ENCODE assay signal across 1 cellular context in the genomic region with DNA sequence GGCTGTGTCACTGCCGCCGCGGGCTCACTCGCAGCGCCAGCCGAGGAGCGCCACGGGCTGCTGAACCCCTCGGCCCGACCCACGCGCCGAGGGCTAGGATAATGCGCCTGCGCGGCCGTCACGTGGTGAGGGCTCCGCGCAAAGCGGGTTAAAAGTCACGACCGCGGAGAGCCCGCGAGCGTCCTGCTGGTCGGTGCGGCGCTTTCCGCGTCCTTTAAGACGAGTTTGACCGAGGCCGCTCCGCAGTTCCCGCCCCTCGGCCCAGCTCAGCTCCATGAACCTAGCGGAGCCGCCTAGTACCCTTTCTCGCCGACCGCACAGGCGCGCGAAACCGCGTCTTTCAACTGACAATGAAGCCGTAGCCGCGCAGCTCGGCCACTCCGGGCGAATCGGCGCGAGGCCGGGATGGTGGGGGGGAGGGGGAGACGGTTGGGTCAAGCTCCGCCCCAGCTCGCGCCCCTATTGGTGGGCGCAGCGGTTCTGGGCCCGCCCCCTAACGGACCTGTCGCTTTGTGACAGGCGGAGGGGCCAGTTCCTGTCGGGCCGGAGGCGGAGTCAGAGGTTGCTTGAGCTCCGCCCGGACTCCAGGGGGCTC.
TF ChIP-seq lines count a peak whose summit lies in the region.

No MANE protein-coding gene starts in this region.

TF ChIP-seq in HepG2, 621 proteins besides CTCF, POLR2A, EP300 and RAD21 (continued from another document and continues in another):
- peak; percentile 72; the same call in 1 of the 2 replicates for TF ChIP-seq ZNF329 (CRISPR knock-in tag; IDR thresholded peaks at IDR 0.05; ENCODE audit: low read depth)
- no peak for TF ChIP-seq FOSL1 (CRISPR knock-in tag; IDR thresholded peaks at IDR 0.05; ENCODE audit: borderline replicate concordance)
- no peak for TF ChIP-seq TAF15 (IDR thresholded peaks at IDR 0.05; ENCODE audit: low read depth, low read length, poor library complexity, severe bottlenecking)
- no peak for TF ChIP-seq MAF1 (CRISPR knock-in tag; IDR thresholded peaks at IDR 0.05; ENCODE audit: borderline replicate concordance)
- TF ChIP-seq RFXAP (CRISPR knock-in tag; IDR thresholded peaks at IDR 0.05; ENCODE audit: borderline replicate concordance), result peak; percentile 49; the same call in 1 of the 2 replicates
- no peak for TF ChIP-seq RBAK (CRISPR knock-in tag; IDR thresholded peaks at IDR 0.05)
- TF ChIP-seq, protein P1, sequence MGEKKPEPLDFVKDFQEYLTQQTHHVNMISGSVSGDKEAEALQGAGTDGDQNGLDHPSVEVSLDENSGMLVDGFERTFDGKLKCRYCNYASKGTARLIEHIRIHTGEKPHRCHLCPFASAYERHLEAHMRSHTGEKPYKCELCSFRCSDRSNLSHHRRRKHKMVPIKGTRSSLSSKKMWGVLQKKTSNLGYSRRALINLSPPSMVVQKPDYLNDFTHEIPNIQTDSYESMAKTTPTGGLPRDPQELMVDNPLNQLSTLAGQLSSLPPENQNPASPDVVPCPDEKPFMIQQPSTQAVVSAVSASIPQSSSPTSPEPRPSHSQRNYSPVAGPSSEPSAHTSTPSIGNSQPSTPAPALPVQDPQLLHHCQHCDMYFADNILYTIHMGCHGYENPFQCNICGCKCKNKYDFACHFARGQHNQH (CRISPR knock-in tag; IDR thresholded peaks at IDR 0.05), result peak; percentile 70; the same call in 1 of the 2 replicates
- no peak for TF ChIP-seq RFX1 (IDR thresholded peaks at IDR 0.05)
- peak; percentile 87 for TF ChIP-seq YEATS4 (CRISPR knock-in tag; IDR thresholded peaks at IDR 0.05; ENCODE audit: borderline replicate concordance)
- no peak for TF ChIP-seq ATF7 (IDR thresholded peaks at IDR 0.05)
- TF ChIP-seq ATF7 (CRISPR knock-in tag; IDR thresholded peaks at IDR 0.05), result no peak
- TF ChIP-seq ZNF292 (CRISPR knock-in tag; IDR thresholded peaks at IDR 0.05; ENCODE audit: borderline replicate concordance, low read depth), result peak; percentile 78; the same call in 1 of the 2 replicates
- TF ChIP-seq AGO1 (IDR thresholded peaks at IDR 0.05; ENCODE audit: low read depth, low read length, poor library complexity, severe bottlenecking), result peak; percentile 84
- peak; percentile 59; the same call in 1 of the 2 replicates for TF ChIP-seq ZNF276 (CRISPR knock-in tag; IDR thresholded peaks at IDR 0.05; ENCODE audit: low read depth)
- TF ChIP-seq SMC3 (IDR thresholded peaks at IDR 0.05; ENCODE audit: low read length), result no peak
- no peak for TF ChIP-seq MATR3 (CRISPR knock-in tag; IDR thresholded peaks at IDR 0.05)
- peak; percentile 59 for TF ChIP-seq KLF11 (CRISPR knock-in tag; IDR thresholded peaks at IDR 0.05)
- no peak for TF ChIP-seq SIX4 (CRISPR knock-in tag; IDR thresholded peaks at IDR 0.05)
- no peak for TF ChIP-seq CENPBD1 (CRISPR knock-in tag; IDR thresholded peaks at IDR 0.05; ENCODE audit: borderline replicate concordance, low read depth)
- TF ChIP-seq SP2 (CRISPR knock-in tag; IDR thresholded peaks at IDR 0.05), result peak; percentile 93
- no peak for TF ChIP-seq ZNF644 (CRISPR knock-in tag; IDR thresholded peaks at IDR 0.05; ENCODE audit: low read depth)
- no peak for TF ChIP-seq HHEX (CRISPR knock-in tag; IDR thresholded peaks at IDR 0.05)
- no peak for TF ChIP-seq ADNP (CRISPR knock-in tag; IDR thresholded peaks at IDR 0.05)
- peak; percentile 97 for TF ChIP-seq RXRA (CRISPR knock-in tag; IDR thresholded peaks at IDR 0.05)
- TF ChIP-seq, protein P2, sequence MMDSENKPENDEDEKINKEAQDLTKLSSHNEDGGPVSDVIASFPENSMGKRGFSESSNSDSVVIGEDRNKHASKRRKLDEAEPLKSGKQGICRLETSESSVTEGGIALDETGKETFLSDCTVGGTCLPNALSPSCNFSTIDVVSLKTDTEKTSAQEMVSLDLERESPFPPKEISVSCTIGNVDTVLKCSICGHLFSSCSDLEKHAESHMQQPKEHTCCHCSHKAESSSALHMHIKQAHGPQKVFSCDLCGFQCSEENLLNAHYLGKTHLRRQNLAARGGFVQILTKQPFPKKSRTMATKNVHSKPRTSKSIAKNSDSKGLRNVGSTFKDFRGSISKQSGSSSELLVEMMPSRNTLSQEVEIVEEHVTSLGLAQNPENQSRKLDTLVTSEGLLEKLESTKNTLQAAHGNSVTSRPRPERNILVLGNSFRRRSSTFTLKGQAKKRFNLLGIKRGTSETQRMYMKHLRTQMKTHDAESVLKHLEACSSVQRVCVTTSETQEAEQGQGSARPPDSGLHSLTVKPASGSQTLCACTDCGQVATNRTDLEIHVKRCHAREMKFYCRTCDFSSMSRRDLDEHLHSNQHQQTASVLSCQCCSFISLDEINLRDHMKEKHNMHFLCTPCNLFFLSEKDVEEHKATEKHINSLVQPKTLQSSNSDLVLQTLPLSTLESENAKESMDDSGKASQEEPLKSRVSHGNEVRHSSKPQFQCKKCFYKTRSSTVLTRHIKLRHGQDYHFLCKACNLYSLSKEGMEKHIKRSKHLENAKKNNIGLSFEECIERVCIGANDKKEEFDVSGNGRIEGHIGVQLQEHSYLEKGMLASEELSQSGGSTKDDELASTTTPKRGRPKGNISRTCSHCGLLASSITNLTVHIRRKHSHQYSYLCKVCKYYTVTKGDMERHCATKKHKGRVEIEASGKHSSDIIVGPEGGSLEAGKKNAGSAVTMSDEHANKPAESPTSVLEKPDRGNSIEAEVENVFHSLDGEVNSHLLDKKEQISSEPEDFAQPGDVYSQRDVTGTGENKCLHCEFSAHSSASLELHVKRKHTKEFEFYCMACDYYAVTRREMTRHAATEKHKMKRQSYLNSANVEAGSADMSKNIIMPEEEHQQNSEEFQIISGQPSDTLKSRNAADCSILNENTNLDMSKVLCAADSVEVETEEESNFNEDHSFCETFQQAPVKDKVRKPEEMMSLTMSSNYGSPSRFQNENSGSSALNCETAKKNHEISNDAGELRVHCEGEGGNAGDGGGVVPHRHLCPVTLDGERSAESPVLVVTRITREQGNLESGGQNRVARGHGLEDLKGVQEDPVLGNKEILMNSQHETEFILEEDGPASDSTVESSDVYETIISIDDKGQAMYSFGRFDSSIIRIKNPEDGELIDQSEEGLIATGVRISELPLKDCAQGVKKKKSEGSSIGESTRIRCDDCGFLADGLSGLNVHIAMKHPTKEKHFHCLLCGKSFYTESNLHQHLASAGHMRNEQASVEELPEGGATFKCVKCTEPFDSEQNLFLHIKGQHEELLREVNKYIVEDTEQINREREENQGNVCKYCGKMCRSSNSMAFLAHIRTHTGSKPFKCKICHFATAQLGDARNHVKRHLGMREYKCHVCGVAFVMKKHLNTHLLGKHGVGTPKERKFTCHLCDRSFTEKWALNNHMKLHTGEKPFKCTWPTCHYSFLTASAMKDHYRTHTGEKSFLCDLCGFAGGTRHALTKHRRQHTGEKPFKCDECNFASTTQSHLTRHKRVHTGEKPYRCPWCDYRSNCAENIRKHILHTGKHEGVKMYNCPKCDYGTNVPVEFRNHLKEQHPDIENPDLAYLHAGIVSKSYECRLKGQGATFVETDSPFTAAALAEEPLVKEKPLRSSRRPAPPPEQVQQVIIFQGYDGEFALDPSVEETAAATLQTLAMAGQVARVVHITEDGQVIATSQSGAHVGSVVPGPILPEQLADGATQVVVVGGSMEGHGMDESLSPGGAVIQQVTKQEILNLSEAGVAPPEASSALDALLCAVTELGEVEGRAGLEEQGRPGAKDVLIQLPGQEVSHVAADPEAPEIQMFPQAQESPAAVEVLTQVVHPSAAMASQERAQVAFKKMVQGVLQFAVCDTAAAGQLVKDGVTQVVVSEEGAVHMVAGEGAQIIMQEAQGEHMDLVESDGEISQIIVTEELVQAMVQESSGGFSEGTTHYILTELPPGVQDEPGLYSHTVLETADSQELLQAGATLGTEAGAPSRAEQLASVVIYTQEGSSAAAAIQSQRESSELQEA (CRISPR knock-in tag; IDR thresholded peaks at IDR 0.05; ENCODE audit: not compliant biosample characterization), result peak; percentile 99
- peak; percentile 96 for TF ChIP-seq SNAPC4 (CRISPR knock-in tag; IDR thresholded peaks at IDR 0.05)
- peak; percentile 79 for TF ChIP-seq ZNF124 (CRISPR knock-in tag; IDR thresholded peaks at IDR 0.05)
- TF ChIP-seq CBX1 (IDR thresholded peaks at IDR 0.05; ENCODE audit: low read depth), result no peak
- TF ChIP-seq NR2F1 (CRISPR knock-in tag; IDR thresholded peaks at IDR 0.05), result peak in 1 of 2 experiments; percentile 87; a peak in 2 of 4 replicates
- peak; percentile 20; the same call in 1 of the 2 replicates for TF ChIP-seq MNT (IDR thresholded peaks at IDR 0.05)
- TF ChIP-seq ZZZ3 (CRISPR knock-in tag; IDR thresholded peaks at IDR 0.05; ENCODE audit: borderline replicate concordance), result no peak
- TF ChIP-seq HOXA7 (CRISPR knock-in tag; IDR thresholded peaks at IDR 0.05), result no peak
- TF ChIP-seq ZC3H13 (CRISPR knock-in tag; IDR thresholded peaks at IDR 0.05), result peak; percentile 94
- TF ChIP-seq PITX1 (CRISPR knock-in tag; IDR thresholded peaks at IDR 0.05), result peak; percentile 49; the same call in 1 of the 2 replicates
- peak; percentile 83 for TF ChIP-seq THAP11 (CRISPR knock-in tag; IDR thresholded peaks at IDR 0.05)
- no peak; the same call in 1 of the 2 replicates for TF ChIP-seq ZNF713 (CRISPR knock-in tag; IDR thresholded peaks at IDR 0.05)
- TF ChIP-seq ZSCAN29 (CRISPR knock-in tag; conservative IDR thresholded peaks at IDR 0.05), result peak; percentile 59; the same call in 1 of the 2 replicates
- no peak for TF ChIP-seq ZNF382 (CRISPR knock-in tag; IDR thresholded peaks at IDR 0.05; ENCODE audit: borderline replicate concordance)
- peak; percentile 61 for TF ChIP-seq ISL2 (CRISPR knock-in tag; IDR thresholded peaks at IDR 0.05)
- TF ChIP-seq ARNT2 (CRISPR knock-in tag; IDR thresholded peaks at IDR 0.05; ENCODE audit: low read depth), result peak; percentile 90
- TF ChIP-seq U2AF1 (optimal IDR thresholded peaks at IDR 0.05; ENCODE audit: low read depth, low read length), result no peak
- peak; percentile 95 for TF ChIP-seq ZNF20 (CRISPR knock-in tag; IDR thresholded peaks at IDR 0.05)
- TF ChIP-seq ZFP36L1 (CRISPR knock-in tag; IDR thresholded peaks at IDR 0.05), result peak; percentile 85; the same call in 1 of the 2 replicates
- peak; percentile 79; the same call in 2 of the 3 replicates for TF ChIP-seq MXI1 (IDR thresholded peaks at IDR 0.05; ENCODE audit: borderline replicate concordance, low read depth, low read length)
- no peak; the same call in 1 of the 2 replicates for TF ChIP-seq DNMT1 (CRISPR knock-in tag; IDR thresholded peaks at IDR 0.05)
- TF ChIP-seq TBL1XR1 (IDR thresholded peaks at IDR 0.05; ENCODE audit: borderline replicate concordance, low read length, partially characterized antibody), result no peak
